40 cellular contexts compared by ENCODE assay signal in the genomic region with DNA sequence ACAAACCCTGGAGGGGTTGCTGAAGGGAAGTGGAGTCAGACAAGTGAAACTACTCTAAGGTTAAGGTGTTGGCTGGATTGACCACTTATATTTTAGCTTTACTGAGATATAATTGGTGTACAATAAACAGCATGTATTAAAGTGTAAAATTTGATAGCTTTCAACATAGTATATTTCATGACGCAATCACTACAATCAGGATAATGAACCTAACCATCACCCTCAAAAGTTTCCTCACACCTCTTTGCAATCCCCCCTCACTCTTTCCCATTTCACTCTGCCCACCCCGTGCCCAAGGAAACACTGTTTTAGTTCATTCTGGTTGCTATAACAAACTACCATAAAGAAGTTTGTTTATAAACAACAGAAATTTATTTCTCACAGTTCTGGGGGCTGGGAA.
"Had no signal": no experiment of that assay in that cellular context is flagged by ENCODE, and none has a peak within 500 bp of the region (broad histone marks: within the 10 kb centered on the region; RNA-seq: fewer than 3 reads in every experiment).

No MANE protein-coding gene starts in this region.

- H3K27me3 ChIP-seq: adrenal gland, ascending aorta, body of pancreas, brain microvascular endothelial cell, breast epithelium, cardiac muscle cell had no signal

- H3K4me1 Mint-ChIP-seq: activated naive CD4-positive, alpha-beta T cell treated with anti-CD3 and anti-CD28 coated beads, Interleukin-2, amount 10 ng/mL, durations not matched to agents 7 days and 5 days; activated naive CD4-positive, alpha-beta T cell treated with anti-CD3 and anti-CD28 coated beads, Interleukin-2, amount 50 U/mL, for 24 hours; activated naive CD8-positive, alpha-beta T cell treated with anti-CD3 and anti-CD28 coated beads for 36 hours; activated naive CD8-positive, alpha-beta T cell treated with anti-CD3 and anti-CD28 coated beads, Interleukin-2, amount 10 ng/mL, durations not matched to agents 7 days and 5 days; activated naive CD8-positive, alpha-beta T cell treated with anti-CD3 and anti-CD28 coated beads, Interleukin-2, amount 50 U/mL, for 24 hours had no signal

- H3K36me3 ChIP-seq: adrenal gland, ascending aorta, brain microvascular endothelial cell, breast epithelium, cardiac muscle cell had no signal

- H3K27ac ChIP-seq: adrenal gland, ascending aorta, body of pancreas, brain microvascular endothelial cell, breast epithelium, cardiac muscle cell had no signal

- H3K9me3 ChIP-seq: adrenal gland, ascending aorta, body of pancreas, breast epithelium had no signal

- H3K36me3 Mint-ChIP-seq: activated naive CD4-positive, alpha-beta T cell treated with anti-CD3 and anti-CD28 coated beads, Interleukin-2, amount 10 ng/mL, durations not matched to agents 7 days and 5 days; brain had no signal

- H3K4me3 ChIP-seq: adrenal gland, ascending aorta, body of pancreas, breast epithelium, cardiac muscle cell had no signal

- FAIRE-seq: astrocyte, bronchial epithelial cell had no signal

- H3K4me1 ChIP-seq: ascending aorta, body of pancreas, breast epithelium had no signal

- H3K9me3 Mint-ChIP-seq: activated T-cell treated with anti-CD3 and anti-CD28 coated beads, Interleukin-2, amount 50 U/mL, for 4 hours; activated T-helper 2 cell treated with anti-CD3 and anti-CD28 coated beads, Interferon-gamma antibody, Interleukin-2, Interleukin-4, amounts not matched to agents 10 μg/mL and 5 μg/mL and 100 μg/mL, durations not matched to agents 14 hours and 24 hours and 36 hours had no signal

- DNase-seq: activated effector memory CD4-positive, alpha-beta T cell treated with anti-CD3 and anti-CD28 coated beads, Interleukin-2, amount 50 U/mL, for 16 hours; activated effector memory CD4-positive, alpha-beta T cell treated with Interleukin-2 at 50 U/mL for 16 hours; activated gamma-delta T cell; activated gamma-delta T cell treated with Interleukin-2 at 50 U/mL for 16 hours; activated naive CD4-positive, alpha-beta T cell; activated naive CD4-positive, alpha-beta T cell treated with anti-CD3 and anti-CD28 coated beads for 36 hours; activated naive CD4-positive, alpha-beta T cell treated with anti-CD3 and anti-CD28 coated beads, Interleukin-2, amount 10 ng/mL, durations not matched to agents 7 days and 5 days; activated naive CD4-positive, alpha-beta T cell treated with anti-CD3 and anti-CD28 coated beads, Interleukin-2, amount 50 U/mL, for 16 hours; activated naive CD4-positive, alpha-beta T cell treated with Interleukin-2 at 50 U/mL for 16 hours; activated naive CD8-positive, alpha-beta T cell treated with anti-CD3 and anti-CD28 coated beads for 36 hours; activated naive CD8-positive, alpha-beta T cell treated with anti-CD3 and anti-CD28 coated beads, Interleukin-2, amount 10 ng/mL, durations not matched to agents 7 days and 5 days; activated naive CD8-positive, alpha-beta T cell treated with anti-CD3 and anti-CD28 coated beads, Interleukin-2, amount 50 U/mL, for 24 hours; activated T-cell treated with anti-CD3 and anti-CD28 coated beads, Interleukin-2, amount 50 U/mL, for 1 hour; activated T-cell treated with anti-CD3 and anti-CD28 coated beads, Interleukin-2, amount 50 U/mL, for 24 hours; activated T-cell treated with anti-CD3 and anti-CD28 coated beads, Interleukin-2, amount 50 U/mL, for 4 hours; activated T-cell treated with anti-CD3 and anti-CD28 coated beads, Interleukin-2, amount 50 U/mL, for 48 hours; activated T-cell treated with anti-CD3 and anti-CD28 coated beads, Interleukin-2, amount 50 U/mL, for 72 hours; adrenal gland; amniotic stem cell; amygdala; anterior cingulate cortex; aorta; body of pancreas; brain microvascular endothelial cell; caudate nucleus; central memory CD4-positive, alpha-beta T cell; cerebellar nuclear complex had no signal

- ATAC-seq: activated naive CD4-positive, alpha-beta T cell treated with anti-CD3 and anti-CD28 coated beads, Interleukin-2, amount 50 U/mL, for 72 hours; activated naive CD8-positive, alpha-beta T cell treated with anti-CD3 and anti-CD28 coated beads, Interleukin-2, amount 50 U/mL, for 24 hours; activated T-cell treated with anti-CD3 and anti-CD28 coated beads, Interleukin-2, amount 50 U/mL, for 4 hours; activated T-cell treated with anti-CD3 and anti-CD28 coated beads, Interleukin-2, amount 50 U/mL, for 72 hours; activated T-helper 17 cell treated with anti-CD3 and anti-CD28 coated beads, Interleukin-2, amount 50 U/mL, for 72 hours; body of pancreas had no signal

- H3K27ac Mint-ChIP-seq: activated naive CD4-positive, alpha-beta T cell treated with anti-CD3 and anti-CD28 coated beads for 36 hours; activated naive CD4-positive, alpha-beta T cell treated with anti-CD3 and anti-CD28 coated beads, Interleukin-2, amount 10 ng/mL, durations not matched to agents 7 days and 5 days; activated naive CD4-positive, alpha-beta T cell treated with anti-CD3 and anti-CD28 coated beads, Interleukin-2, amount 50 U/mL, for 24 hours; activated naive CD4-positive, alpha-beta T cell treated with anti-CD3 and anti-CD28 coated beads, Interleukin-2, amount 50 U/mL, for 72 hours; activated naive CD8-positive, alpha-beta T cell; activated naive CD8-positive, alpha-beta T cell treated with anti-CD3 and anti-CD28 coated beads for 36 hours; activated naive CD8-positive, alpha-beta T cell treated with anti-CD3 and anti-CD28 coated beads, Interleukin-2, amount 10 ng/mL, durations not matched to agents 7 days and 5 days; activated naive CD8-positive, alpha-beta T cell treated with anti-CD3 and anti-CD28 coated beads, Interleukin-2, amount 50 U/mL, for 24 hours; activated T-cell treated with anti-CD3 and anti-CD28 coated beads, Interleukin-2, amount 50 U/mL, for 24 hours; activated T-cell treated with anti-CD3 and anti-CD28 coated beads, Interleukin-2, amount 50 U/mL, for 72 hours; activated T-helper 1 cell treated with anti-CD3 and anti-CD28 coated beads, Interleukin-12 subunit alpha, Interleukin-12 subunit beta, Interleukin-2, Interleukin-4 antibody, amounts not matched to agents 30 ng/mL and 10 ng/mL and 1 ng/mL, durations not matched to agents 14 hours and 24 hours and 36 hours; activated T-helper 17 cell treated with anti-CD3 and anti-CD28 coated beads, Interleukin-2, amount 50 U/mL, for 72 hours; activated T-helper 2 cell treated with anti-CD3 and anti-CD28 coated beads, Interferon-gamma antibody, Interleukin-2, Interleukin-4, amounts not matched to agents 10 μg/mL and 5 μg/mL and 100 μg/mL, durations not matched to agents 14 hours and 24 hours and 36 hours; brain had no signal

- H3K27me3 Mint-ChIP-seq: activated naive CD4-positive, alpha-beta T cell treated with anti-CD3 and anti-CD28 coated beads, Interleukin-2, amount 10 ng/mL, durations not matched to agents 7 days and 5 days; activated naive CD4-positive, alpha-beta T cell treated with anti-CD3 and anti-CD28 coated beads, Interleukin-2, amount 50 U/mL, for 24 hours; activated naive CD8-positive, alpha-beta T cell; activated naive CD8-positive, alpha-beta T cell treated with anti-CD3 and anti-CD28 coated beads for 36 hours; activated naive CD8-positive, alpha-beta T cell treated with anti-CD3 and anti-CD28 coated beads, Interleukin-2, amount 10 ng/mL, durations not matched to agents 7 days and 5 days; activated naive CD8-positive, alpha-beta T cell treated with anti-CD3 and anti-CD28 coated beads, Interleukin-2, amount 50 U/mL, for 24 hours; activated T-cell treated with anti-CD3 and anti-CD28 coated beads, Interleukin-2, amount 50 U/mL, for 24 hours; activated T-helper 17 cell treated with anti-CD3 and anti-CD28 coated beads, Interleukin-2, amount 50 U/mL, for 72 hours; central memory CD8-positive, alpha-beta T cell had no signal

- H3K4me3 Mint-ChIP-seq: activated naive CD4-positive, alpha-beta T cell treated with anti-CD3 and anti-CD28 coated beads for 36 hours; activated naive CD4-positive, alpha-beta T cell treated with anti-CD3 and anti-CD28 coated beads, Interleukin-2, amount 10 ng/mL, durations not matched to agents 7 days and 5 days; activated naive CD4-positive, alpha-beta T cell treated with anti-CD3 and anti-CD28 coated beads, Interleukin-2, amount 50 U/mL, for 24 hours; activated naive CD8-positive, alpha-beta T cell; activated naive CD8-positive, alpha-beta T cell treated with anti-CD3 and anti-CD28 coated beads for 36 hours; activated naive CD8-positive, alpha-beta T cell treated with anti-CD3 and anti-CD28 coated beads, Interleukin-2, amount 10 ng/mL, durations not matched to agents 7 days and 5 days; activated naive CD8-positive, alpha-beta T cell treated with anti-CD3 and anti-CD28 coated beads, Interleukin-2, amount 50 U/mL, for 24 hours; activated T-cell treated with anti-CD3 and anti-CD28 coated beads, Interleukin-2, amount 50 U/mL, for 24 hours; activated T-cell treated with anti-CD3 and anti-CD28 coated beads, Interleukin-2, amount 50 U/mL, for 4 hours; activated T-cell treated with anti-CD3 and anti-CD28 coated beads, Interleukin-2, amount 50 U/mL, for 72 hours; activated T-helper 1 cell treated with anti-CD3 and anti-CD28 coated beads, Interleukin-12 subunit alpha, Interleukin-12 subunit beta, Interleukin-2, Interleukin-4 antibody, amounts not matched to agents 30 ng/mL and 10 ng/mL and 1 ng/mL, durations not matched to agents 14 hours and 24 hours and 36 hours; activated T-helper 17 cell treated with anti-CD3 and anti-CD28 coated beads, Interleukin-2, amount 50 U/mL, for 72 hours; brain; central memory CD8-positive, alpha-beta T cell had no signal
